ENCODE assay signal across 11 cellular contexts in genomic region chr10:123139521-123140163, GRCh38. TPM values are rescaled to one million over a fixed set of nuclear protein-coding genes. Genes with fewer than 3 reads are reported as not detected.
DNase-seq lines count a peak whose midpoint lies in the region; ATAC-seq and TF ChIP-seq lines count a peak whose summit lies in the region.
"Had no signal": no experiment of that assay in that cellular context is flagged by ENCODE, and none has a peak within 500 bp of the region (broad histone marks: within the 10 kb centered on the region; RNA-seq: fewer than 3 reads in every experiment).

No MANE protein-coding gene starts in this region.

- no peaks in the 10 kb centered on the region for H4K20me1 ChIP-seq in PC-9 (ENCODE audit: insufficient read depth)

- intact Hi-C loops in PC-9 (cut with micrococcal nuclease; ENCODE audit: unreplicated experiment) (no loop called here), sigmoid colon (cut with DNase I) (loop anchor here (10.0 kb wide), 1 partner anchor 825 kb away; no protein-coding TSS in a partner anchor)

- TF ChIP-seq POLR2A in erythroblast (IDR thresholded peaks at IDR 0.05; ENCODE audit: low read length) (no peak), sigmoid colon (IDR thresholded peaks at IDR 0.05) (no peak)

- H3K9me2 ChIP-seq in PC-9 (ENCODE audit: insufficient read depth), result no peaks in the 10 kb centered on the region

- no peaks in the 10 kb centered on the region for H3K79me2 ChIP-seq in PC-9 (ENCODE audit: low read depth)

- TF ChIP-seq EP300 in sigmoid colon (IDR thresholded peaks at IDR 0.05), result no peak

- TF ChIP-seq CTCF in PC-9 (conservative IDR thresholded peaks at IDR 0.05) (no peak), sigmoid colon (IDR thresholded peaks at IDR 0.05) (no peak)

- peak overlapping the region; percentile 76 for H3K4me2 ChIP-seq in PC-9

- BruUV-seq in PC-9 (replicated peaks; lab: Mats Ljungman, UMichigan), result no TSS peak

- no peaks in the 10 kb centered on the region for H3K9me3 ChIP-seq in PC-9 (ENCODE audit: insufficient read depth, low read depth)
- no peaks in the 10 kb centered on the region for H3K9me3 ChIP-seq in sigmoid colon

- no peak for ATAC-seq in HG02678 (IDR thresholded peaks at IDR 0.05; ENCODE audit: unreplicated experiment)

- H3K27me3 ChIP-seq in PC-9 (ENCODE audit: insufficient read depth, low read depth), result 0 out of 2 replicates have a peak, but pooled peaks cover 4% of the 10 kb centered on the region
- H3K27me3 ChIP-seq in sigmoid colon, result peaks cover 90 to 100% (median 100%) of the 10 kb centered on the region in 3 donors

- no peaks in the 10 kb centered on the region for H3K4me1 ChIP-seq in PC-9 (replicated peaks; ENCODE audit: insufficient read depth)
- peaks cover 0 to 54% (median 41%) of the 10 kb centered on the region in 4 donors for H3K4me1 ChIP-seq in sigmoid colon

- CTCF ChIA-PET in PC-9 (lab: Charles Lee), result no interaction called here

- H3K36me3 ChIP-seq in PC-9 (ENCODE audit: low read depth), result no peaks in the 10 kb centered on the region
- H3K36me3 ChIP-seq in sigmoid colon, result no peaks in the 10 kb centered on the region

- peak; percentile 21 for DNase-seq in NCI-H345 (lab: John Stamatoyannopoulos, UW)
- DNase-seq in NCI-H345 treated with DMSO at 0.1 percent for 48 hours (lab: John Stamatoyannopoulos, UW; ENCODE audit: unreplicated experiment), result no peak
- peak; percentile 31 to 43 for DNase-seq in PC-9
- DNase-seq in erythroblast (lab: John Stamatoyannopoulos, UW), result peak; percentile 53 to 58
- peak; percentile 52 for DNase-seq in sigmoid colon
- DNase-seq in NCI-H1694 (lab: John Stamatoyannopoulos, UW), result no peak
- DNase-seq in NCI-H2029 (lab: John Stamatoyannopoulos, UW), result no peak
- DNase-seq: ACHN, SHP77 had no signal

- POLR2A ChIA-PET in PC-9 (lab: Charles Lee; ENCODE audit: unreplicated experiment), result interaction anchor here (0.7 kb wide), 1 partner anchor 304 kb away, joined by 5 read pairs; no protein-coding TSS in a partner anchor

- no peaks in the 10 kb centered on the region for H3F3A ChIP-seq in PC-9 (ENCODE audit: insufficient read depth, low read depth)

- peak overlapping the region; percentile 55; the same call in 1 of the 2 replicates for H2AFZ ChIP-seq in PC-9

- H3K27ac ChIP-seq in PC-9 (no peak overlapping the region), sigmoid colon (no peak overlapping the region)

- H3K4me3 ChIP-seq in PC-9, result peak overlapping the region; percentile 41; the same call in 1 of the 2 replicates
- H3K4me3 ChIP-seq in sigmoid colon, result no peak overlapping the region

- 2 to 4% methylated on average over 32 of the region's 32 CpGs for WGBS in sigmoid colon, 2 donors

RNA-seq across cellular contexts. Expression of gene HMX3, which starts 3.9 kb away (rescaled TPM):
- total RNA-seq in PC-9 (2021), result not detected in 2 replicates
- under 1 TPM in 2 of 4 donors, not detected in 2; 0.68 to 0.83 TPM for total RNA-seq in sigmoid colon
- polyA plus RNA-seq in sigmoid colon, result under 1 TPM in 1 of 3 donors, not detected in 2; 0.52 TPM
- total RNA-seq: bronchial epithelial cell had no signal

RNA-seq across cellular contexts. Expression of gene HMX2, which starts 8.3 kb away (rescaled TPM):
- total RNA-seq in PC-9 (2021) (not detected in 2 replicates), sigmoid colon (under 1 TPM in 3 of 4 donors, not detected in 1; 0.27 to 0.55 (median 0.36) TPM)
- polyA plus RNA-seq in sigmoid colon, result under 1 TPM in 1 of 3 donors, not detected in 2; 0.36 TPM
- total RNA-seq: bronchial epithelial cell had no signal

RNA-seq across cellular contexts. Expression of gene BUB3, which starts 14.6 kb away (rescaled TPM):
- total RNA-seq in PC-9 (2021) (96.5 and 112 TPM in 2 replicates), sigmoid colon (100 to 1,000 TPM in 2 of 4 donors, 10 to 100 TPM in 2; 75.6 to 116 (median 101) TPM)
- polyA plus RNA-seq in sigmoid colon, result 10 to 100 TPM; 39.6 to 82.1 (median 68.7) TPM

Comparison
In these comparisons a context has a peak if more than half of its experiments do, and no peak if none do; other contexts are left out.
1. DNase-seq: peak in NCI-H345 (single experiment), PC-9 (2 of 2), erythroblast (2 of 2) and sigmoid colon (single experiment); none in NCI-H345 treated with DMSO at 0.1 percent for 48 hours (single experiment), NCI-H1694 (single experiment) and NCI-H2029 (single experiment).